ENCODE assay signal across 19 cellular contexts in genomic region chr15:37618368-37618767, GRCh38.
DNase-seq lines count a peak whose midpoint lies in the region; ATAC-seq and TF ChIP-seq lines count a peak whose summit lies in the region.
"Had no signal": no experiment of that assay in that cellular context is flagged by ENCODE, and none has a peak within 500 bp of the region (broad histone marks: within the 10 kb centered on the region; RNA-seq: fewer than 3 reads in every experiment).

No MANE protein-coding gene starts in this region.

- no peaks in the 10 kb centered on the region for H3K4me1 Mint-ChIP-seq in HFFc6 (ENCODE audit: low read depth)
- H3K4me1 Mint-ChIP-seq: CD14-positive monocyte; CD4-positive, alpha-beta memory T cell; CD4-positive, CD25-positive, alpha-beta regulatory T cell; CD8-positive, alpha-beta memory T cell had no signal

- no peaks in the 10 kb centered on the region for H3K9me3 Mint-ChIP-seq in HFFc6

- H3K27ac Mint-ChIP-seq in HFFc6 = no peak overlapping the region
- H3K27ac Mint-ChIP-seq: CD14-positive monocyte; CD4-positive, alpha-beta memory T cell; CD4-positive, CD25-positive, alpha-beta regulatory T cell had no signal

- no peak overlapping the region for H3K4me3 Mint-ChIP-seq in HFFc6
- H3K4me3 Mint-ChIP-seq: CD14-positive monocyte; CD4-positive, alpha-beta memory T cell; CD4-positive, CD25-positive, alpha-beta regulatory T cell; CD8-positive, alpha-beta memory T cell had no signal

- CTCF ChIA-PET in AG04449 (lab: Yijun Ruan, JAX) = no interaction called here

- DNase-seq in AG04449 (ENCODE audit: low read depth, low spot score) (peak; percentile 58), EH (ENCODE audit: low read depth) (peak; percentile 65), HFFc6 (peak; percentile 25), NCI-H526 treated with DMSO at 0.1 percent for 48 hours (lab: John Stamatoyannopoulos, UW) (peak; percentile 2), midbrain (lab: John Stamatoyannopoulos, UW) (no peak)
- DNase-seq: BE2C; C1 segment of cervical spinal cord; Calu3; CD4-positive, alpha-beta memory T cell; CD4-positive, CD25-positive, alpha-beta regulatory T cell; CD8-positive, alpha-beta memory T cell; COR-L47; DMS79 treated with DMSO at 0.1 percent for 48 hours; GF-D8 had no signal

- ATAC-seq in GM18517 (IDR thresholded peaks at IDR 0.05; ENCODE audit: unreplicated experiment) = no peak
- no peak for ATAC-seq in GM18858 (IDR thresholded peaks at IDR 0.05; ENCODE audit: unreplicated experiment)
- ATAC-seq: A549 had no signal

- H3K36me3 Mint-ChIP-seq in HFFc6 (ENCODE audit: low read depth) = no peaks in the 10 kb centered on the region
- H3K36me3 Mint-ChIP-seq: CD14-positive monocyte; CD4-positive, CD25-positive, alpha-beta regulatory T cell; CD8-positive, alpha-beta memory T cell had no signal

- POLR2A ChIA-PET in AG04449 (lab: Yijun Ruan, JAX) = no interaction called here

- no peak overlapping the region for H3K4me3 ChIP-seq in AG04449 (ENCODE audit: low read depth, low read length)
- H3K4me3 ChIP-seq: A549, BLaER1 had no signal

- TF ChIP-seq CTCF in AG04449 (IDR thresholded peaks at IDR 0.05; ENCODE audit: insufficient read depth, low read length, missing control alignments) = no peak
- no peak for TF ChIP-seq CTCF in HFFc6 (IDR thresholded peaks at IDR 0.05)

- no peaks in the 10 kb centered on the region for H3K27me3 Mint-ChIP-seq in HFFc6 (ENCODE audit: insufficient read depth)
- H3K27me3 Mint-ChIP-seq: CD4-positive, alpha-beta memory T cell; CD4-positive, CD25-positive, alpha-beta regulatory T cell had no signal
